ENCODE assay signal across 8 cellular contexts in the genomic region with DNA sequence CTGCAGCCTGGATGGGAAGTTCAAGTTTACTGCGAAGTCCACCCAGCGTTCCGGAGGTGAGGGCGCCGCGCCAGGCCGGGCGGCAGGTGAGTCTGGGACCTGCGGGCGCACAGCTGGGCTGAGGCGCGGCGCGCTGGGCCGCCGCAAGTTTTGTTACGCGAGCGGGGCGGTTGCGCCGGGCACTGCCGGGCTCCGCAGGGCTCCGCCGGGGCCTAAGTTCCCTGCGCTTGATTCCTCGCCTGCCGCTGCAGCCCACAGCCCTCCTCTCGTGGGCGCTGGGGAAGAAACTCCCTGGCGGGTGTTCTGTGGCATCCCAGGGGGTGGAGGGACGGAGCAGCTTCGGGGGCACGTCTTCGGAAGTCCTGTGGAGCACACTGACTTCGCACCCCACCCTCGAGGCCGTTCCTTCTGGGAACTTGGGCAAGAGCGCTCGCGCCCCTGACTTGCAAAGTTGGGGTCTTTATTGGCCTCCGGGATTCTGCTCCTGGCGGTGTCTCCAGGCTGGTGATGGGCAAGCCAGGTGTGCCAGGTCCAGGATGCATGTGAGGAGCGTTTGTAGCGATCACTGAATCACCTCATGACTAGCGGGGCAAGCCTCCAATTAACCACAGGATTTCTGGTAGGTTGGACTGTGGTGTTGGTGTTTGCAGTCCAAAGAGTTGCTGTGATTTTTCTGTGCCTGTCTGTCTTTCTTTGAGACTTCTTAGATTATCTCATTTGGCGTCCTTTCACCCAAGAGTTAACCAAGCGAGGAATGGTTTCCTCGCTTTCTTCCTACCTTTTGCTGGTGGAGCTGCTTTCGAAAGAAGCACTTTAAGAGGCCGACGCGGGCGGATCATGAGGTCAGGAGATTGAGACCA. TPM values are rescaled to one million over a fixed set of nuclear protein-coding genes. Genes with fewer than 3 reads are reported as not detected.
DNase-seq lines count a peak whose midpoint lies in the region; ATAC-seq and TF ChIP-seq lines count a peak whose summit lies in the region.
"Not testable (repeated sequence)": the region's sequence is repeated elsewhere in the genome, so short reads cannot be mapped to it uniquely, and the experiment has no call there.

No MANE protein-coding gene starts in this region.

- peak overlapping the region; percentile 64 for H3K4me2 ChIP-seq in KMS-11

- POLR2A ChIA-PET in HEK293 (lab: Yijun Ruan, JAX) = not testable (repeated sequence)

- H3K27ac ChIP-seq in HEK293 (ENCODE audit: extremely low read depth, low read depth, low read length) (peak overlapping the region; percentile 78; the same call in 1 of the 2 replicates), KMS-11 (peak overlapping the region; percentile 86), heart right ventricle (peak overlapping the region in 9 of 10 donors; percentile 79 to 93 (median 86)), transverse colon (peak overlapping the region; percentile 83 to 93 (median 89))

- H3K36me3 ChIP-seq in HEK293 (ENCODE audit: control insufficient read depth in 2 of 2, insufficient read depth in 1 of 2, low read length in 2 of 2); KMS-11 (ENCODE audit: insufficient read depth); heart right ventricle; neuron (ENCODE audit: insufficient read depth, low read length); transverse colon: not testable (repeated sequence)

- CTCF ChIA-PET in HEK293 (lab: Yijun Ruan, JAX) = not testable (repeated sequence)

- in situ Hi-C loops in astrocyte of the cerebellum (cut with HindIII; ENCODE audit: low sequenced_read_pairs); transverse colon (cut with MboI; ENCODE audit: low pct_ligation_motif_present in 1 of 4, low pct_unique_long_range_greater_than_20kb in 1 of 4, low sequenced_read_pairs in 3 of 4): not testable (repeated sequence)

- DNase-seq in GM03348 (ENCODE audit: low spot score) (peak; percentile 11), T-helper 2 cell (peak in 4 of 5 experiments; percentile 1 to 47 (median 7)), heart right ventricle (peak in 1 of 2 donors; percentile 27), transverse colon (peak; percentile 58)
- not testable (repeated sequence) for DNase-seq in astrocyte of the cerebellum (ENCODE audit: low read depth)

- not testable (repeated sequence) for H3K9me3 ChIP-seq in HEK293 (ENCODE audit: control insufficient read depth, insufficient read depth, low read depth, low read length); heart right ventricle; neuron (ENCODE audit: low read length); transverse colon

- not testable (repeated sequence) for TF ChIP-seq POLR2A in transverse colon (IDR thresholded peaks at IDR 0.05)

- H3K4me3 ChIP-seq in HEK293 (ENCODE audit: low read depth, low read length) (peak overlapping the region; percentile 74), KMS-11 (IDR thresholded peaks at IDR 0.05; ENCODE audit: insufficient read depth, low read depth, low read length) (peak overlapping the region; percentile 57), astrocyte of the cerebellum (ENCODE audit: low read depth, low read length) (peak overlapping the region; percentile 63), heart right ventricle (peak overlapping the region; percentile 50 to 98 (median 77)), neuron (ENCODE audit: low read length) (peak overlapping the region; percentile 74), transverse colon (peak overlapping the region; percentile 31 to 82 (median 62))

- TF ChIP-seq CTCF in HEK293 (tag by site-specific recombination; IDR thresholded peaks at IDR 0.05); KMS-11 (conservative IDR thresholded peaks at IDR 0.05; ENCODE audit: low read depth, low read length); astrocyte of the cerebellum (IDR thresholded peaks at IDR 0.05; ENCODE audit: low read depth, low read length, missing control alignments); heart right ventricle (IDR thresholded peaks at IDR 0.05); transverse colon (IDR thresholded peaks at IDR 0.05): not testable (repeated sequence)

- H3K27me3 ChIP-seq in KMS-11 (ENCODE audit: insufficient read depth, low read depth); heart right ventricle; neuron (ENCODE audit: insufficient read depth, low read length); transverse colon: not testable (repeated sequence)

- not testable (repeated sequence) for H3K4me1 ChIP-seq in HEK293 (ENCODE audit: control insufficient read depth, insufficient read depth, low read length); neuron (ENCODE audit: insufficient read depth, low read length)
- H3K4me1 ChIP-seq in KMS-11 (ENCODE audit: low read depth, poor library complexity, severe bottlenecking) (peaks cover 21% of the 10 kb centered on the region), heart right ventricle (peaks cover 0 to 13% (median 3%) of the 10 kb centered on the region in 9 donors), transverse colon (peaks cover 0 to 13% (median 0%) of the 10 kb centered on the region in 4 donors)

- 6 to 9% methylated on average over 52 to 53 of the region's 55 CpGs for WGBS in heart right ventricle, 2 donors
- 5% methylated on average over 19 of the region's 55 CpGs; no CpG with 5 or more reads in 1 of the 2 donors for WGBS in transverse colon (ENCODE audit: low coverage in 1 of 2), 2 donors

- not testable (repeated sequence) for H4K20me1 ChIP-seq in KMS-11 (ENCODE audit: insufficient read depth)

- peaks cover 23% of the 10 kb centered on the region for H3K79me2 ChIP-seq in KMS-11 (ENCODE audit: insufficient read depth, low read depth)

- ATAC-seq in heart right ventricle = peak; percentile 44 to 82 (median 62)

- not testable (repeated sequence) for TF ChIP-seq EP300 in transverse colon (IDR thresholded peaks at IDR 0.05; ENCODE audit: low read depth)

- intact Hi-C loops in heart right ventricle (cut with DNase I); transverse colon (cut with DNase I; ENCODE audit: low total_unique reads): not testable (repeated sequence)

- peak overlapping the region; percentile 84 for H3K9ac ChIP-seq in KMS-11

- H2AFZ ChIP-seq in KMS-11 (ENCODE audit: low read depth) (peak overlapping the region; percentile 95), neuron (ENCODE audit: low read depth, low read length) (peak overlapping the region; percentile 44)

TF ChIP-seq in HEK293, 187 proteins besides CTCF, POLR2A, EP300 and RAD21:
- peak; percentile 91 for TF ChIP-seq ZBTB8A (tag by site-specific recombination; IDR thresholded peaks at IDR 0.05)
- peak; percentile 16; the same call in 1 of the 2 replicates for TF ChIP-seq ZNF335 (tag by site-specific recombination; conservative IDR thresholded peaks at IDR 0.05)
- peak; percentile 55 for TF ChIP-seq PRDM1 (tag by site-specific recombination; IDR thresholded peaks at IDR 0.05)
- TF ChIP-seq, protein P1, sequence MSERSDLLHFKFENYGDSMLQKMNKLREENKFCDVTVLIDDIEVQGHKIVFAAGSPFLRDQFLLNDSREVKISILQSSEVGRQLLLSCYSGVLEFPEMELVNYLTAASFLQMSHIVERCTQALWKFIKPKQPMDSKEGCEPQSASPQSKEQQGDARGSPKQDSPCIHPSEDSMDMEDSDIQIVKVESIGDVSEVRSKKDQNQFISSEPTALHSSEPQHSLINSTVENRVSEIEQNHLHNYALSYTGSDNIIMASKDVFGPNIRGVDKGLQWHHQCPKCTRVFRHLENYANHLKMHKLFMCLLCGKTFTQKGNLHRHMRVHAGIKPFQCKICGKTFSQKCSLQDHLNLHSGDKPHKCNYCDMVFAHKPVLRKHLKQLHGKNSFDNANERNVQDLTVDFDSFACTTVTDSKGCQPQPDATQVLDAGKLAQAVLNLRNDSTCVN (tag by site-specific recombination; optimal IDR thresholded peaks at IDR 0.05) = peak; percentile 48

RNA-seq across cellular contexts. Expression of a gene that starts 1.0 kb away (rescaled TPM):
- total RNA-seq in heart right ventricle = 1 to 10 TPM; 2.3 to 6.3 (median 3.5) TPM
- 1 to 10 TPM; 1.8 to 5.1 TPM for polyA plus RNA-seq in heart right ventricle
- 10 to 100 TPM; 10.8 to 21.1 (median 13.9) TPM for total RNA-seq in transverse colon
